ENCODE assay signal across 12 cellular contexts in genomic region chr4:89001647-89002518, GRCh38. TPM values are rescaled to one million over a fixed set of nuclear protein-coding genes. Genes with fewer than 3 reads are reported as not detected.
DNase-seq lines count a peak whose midpoint lies in the region; ATAC-seq and TF ChIP-seq lines count a peak whose summit lies in the region.
"Had no signal": no experiment of that assay in that cellular context is flagged by ENCODE, and none has a peak within 500 bp of the region (broad histone marks: within the 10 kb centered on the region; RNA-seq: fewer than 3 reads in every experiment).

No MANE protein-coding gene starts in this region.

- peak overlapping the region in 3 of 4 donors; percentile 33 to 59 (median 53) for H3K27ac ChIP-seq in transverse colon
- H3K27ac ChIP-seq: A549 had no signal

- no peaks in the 10 kb centered on the region for H3K27me3 ChIP-seq in transverse colon

- H3K4me1 ChIP-seq in transverse colon: peaks cover 0 to 38% (median 11%) of the 10 kb centered on the region in 4 donors

- no peak for TF ChIP-seq EP300 in transverse colon (IDR thresholded peaks at IDR 0.05; ENCODE audit: low read depth)

- CTCF ChIA-PET in activated naive CD4-positive, alpha-beta T cell treated with anti-CD3 and anti-CD28 coated beads for 36 hours (lab: Charles Lee): no interaction called here

- WGBS in transverse colon (ENCODE audit: low coverage in 1 of 2), 2 donors: 43 to 48% methylated on average over 9 of the region's 9 CpGs

- ATAC-seq in GM21515 (IDR thresholded peaks at IDR 0.05; ENCODE audit: unreplicated experiment): no peak
- ATAC-seq: stimulated activated effector memory CD8-positive, alpha-beta T cell treated with anti-CD3 and anti-CD28 coated beads, Interleukin-12 subunit alpha, Interleukin-12 subunit beta, amount 100 ng/mL, for 72 hours had no signal

- intact Hi-C loops in transverse colon (cut with DNase I; ENCODE audit: low total_unique reads): no loop called here
- intact Hi-C loops in activated naive CD4-positive, alpha-beta T cell treated with anti-CD3 and anti-CD28 coated beads for 36 hours (cut with micrococcal nuclease): no loop called here

- peaks cover 13% of the 10 kb centered on the region for H3K4me1 Mint-ChIP-seq in endothelial cell (ENCODE audit: unreplicated experiment)
- peaks cover 7% of the 10 kb centered on the region for H3K4me1 Mint-ChIP-seq in activated naive CD4-positive, alpha-beta T cell treated with anti-CD3 and anti-CD28 coated beads for 36 hours (ENCODE audit: low read depth)
- H3K4me1 Mint-ChIP-seq: neural crest cell; stimulated activated effector memory CD8-positive, alpha-beta T cell treated with anti-CD3 and anti-CD28 coated beads, Interleukin-12 subunit alpha, Interleukin-12 subunit beta, amount 100 ng/mL, for 72 hours had no signal

- H3K4me3 ChIP-seq in transverse colon: no peak overlapping the region
- H3K4me3 ChIP-seq: A549 had no signal

- peaks cover 21% of the 10 kb centered on the region for H3K36me3 Mint-ChIP-seq in endothelial cell (ENCODE audit: low read depth, unreplicated experiment)
- no peaks in the 10 kb centered on the region for H3K36me3 Mint-ChIP-seq in activated naive CD4-positive, alpha-beta T cell treated with anti-CD3 and anti-CD28 coated beads for 36 hours (ENCODE audit: low read depth)
- H3K36me3 Mint-ChIP-seq: stimulated activated effector memory CD8-positive, alpha-beta T cell treated with anti-CD3 and anti-CD28 coated beads, Interleukin-12 subunit alpha, Interleukin-12 subunit beta, amount 100 ng/mL, for 72 hours had no signal

- TF ChIP-seq POLR2A in transverse colon (IDR thresholded peaks at IDR 0.05): no peak

- DNase-seq in NCI-H2227 (lab: John Stamatoyannopoulos, UW; ENCODE audit: unreplicated experiment) (peak; percentile 1), NCI-H2227 treated with DMSO at 0.1 percent for 48 hours (lab: John Stamatoyannopoulos, UW) (no peak), NCI-H510A (lab: John Stamatoyannopoulos, UW) (peak; percentile 23), endothelial cell (ENCODE audit: low spot score) (no peak), transverse colon (no peak), GM13976 (ENCODE audit: low spot score) (no peak)
- DNase-seq in activated naive CD4-positive, alpha-beta T cell treated with anti-CD3 and anti-CD28 coated beads for 36 hours: no peak
- DNase-seq: activated CD8-positive, alpha-beta memory T cell treated with anti-CD3 and anti-CD28 coated beads, Interleukin-2, amount 50 U/mL, for 48 hours had no signal

- TF ChIP-seq CTCF in endothelial cell (IDR thresholded peaks at IDR 0.05; ENCODE audit: unreplicated experiment) (no peak), transverse colon (IDR thresholded peaks at IDR 0.05) (no peak), GM13976 (IDR thresholded peaks at IDR 0.05; ENCODE audit: borderline replicate concordance, control extremely low read depth, extremely low read depth, insufficient read depth, missing control alignments) (no peak)

- H3K9me3 ChIP-seq in transverse colon: no peaks in the 10 kb centered on the region
- H3K9me3 ChIP-seq: A549 had no signal

- no peaks in the 10 kb centered on the region for H3K9me3 Mint-ChIP-seq in endothelial cell (ENCODE audit: unreplicated experiment)
- peaks cover 1% of the 10 kb centered on the region for H3K9me3 Mint-ChIP-seq in activated naive CD4-positive, alpha-beta T cell treated with anti-CD3 and anti-CD28 coated beads for 36 hours
- H3K9me3 Mint-ChIP-seq: stimulated activated effector memory CD8-positive, alpha-beta T cell treated with anti-CD3 and anti-CD28 coated beads, Interleukin-12 subunit alpha, Interleukin-12 subunit beta, amount 100 ng/mL, for 72 hours had no signal

- H3K27me3 Mint-ChIP-seq in endothelial cell (ENCODE audit: unreplicated experiment): no peaks in the 10 kb centered on the region
- H3K27me3 Mint-ChIP-seq in activated naive CD4-positive, alpha-beta T cell treated with anti-CD3 and anti-CD28 coated beads for 36 hours (ENCODE audit: low read depth): no peaks in the 10 kb centered on the region

- in situ Hi-C loops in transverse colon (cut with MboI; ENCODE audit: low pct_ligation_motif_present in 1 of 4, low pct_unique_long_range_greater_than_20kb in 1 of 4, low sequenced_read_pairs in 3 of 4): loop anchor here in 1 of 4 donors (25.0 kb wide), 1 partner anchor 190 kb away; no protein-coding TSS in a partner anchor
- in situ Hi-C loops in GM13976 (cut with MboI; ENCODE audit: low sequenced_read_pairs, unreplicated experiment): no loop called here

- peak overlapping the region; percentile 49 for H3K27ac Mint-ChIP-seq in endothelial cell (ENCODE audit: unreplicated experiment)
- no peak overlapping the region for H3K27ac Mint-ChIP-seq in activated naive CD4-positive, alpha-beta T cell treated with anti-CD3 and anti-CD28 coated beads for 36 hours
- H3K27ac Mint-ChIP-seq: stimulated activated effector memory CD8-positive, alpha-beta T cell treated with anti-CD3 and anti-CD28 coated beads, Interleukin-12 subunit alpha, Interleukin-12 subunit beta, amount 100 ng/mL, for 72 hours had no signal

- H3K4me3 Mint-ChIP-seq in endothelial cell (ENCODE audit: unreplicated experiment): no peak overlapping the region
- no peak overlapping the region for H3K4me3 Mint-ChIP-seq in activated naive CD4-positive, alpha-beta T cell treated with anti-CD3 and anti-CD28 coated beads for 36 hours
- H3K4me3 Mint-ChIP-seq: neural crest cell; stimulated activated effector memory CD8-positive, alpha-beta T cell treated with anti-CD3 and anti-CD28 coated beads, Interleukin-12 subunit alpha, Interleukin-12 subunit beta, amount 100 ng/mL, for 72 hours had no signal

- peaks cover 0 to 4% (median 0%) of the 10 kb centered on the region in 4 donors for H3K36me3 ChIP-seq in transverse colon

RNA-seq across cellular contexts. Expression of gene FAM13A, which starts 55.1 kb away (rescaled TPM):
- total RNA-seq in endothelial cell (ENCODE audit: unreplicated experiment) (16.7 TPM), transverse colon (10 to 100 TPM; 57.6 to 88.6 (median 67.6) TPM)
- 1 to 10 TPM; 1.4 to 1.6 TPM for total RNA-seq in activated naive CD4-positive, alpha-beta T cell treated with anti-CD3 and anti-CD28 coated beads for 36 hours

Comparison
In these comparisons a context has a peak if more than half of its experiments do, and no peak if none do; other contexts are left out.
1. DNase-seq: peak in NCI-H2227 (single experiment) and NCI-H510A (single experiment); none in NCI-H2227 treated with DMSO at 0.1 percent for 48 hours (single experiment), endothelial cell (single experiment), transverse colon (single experiment), GM13976 (single experiment) and activated naive CD4-positive, alpha-beta T cell treated with anti-CD3 and anti-CD28 coated beads for 36 hours (single experiment).